8 cellular contexts compared by ENCODE assay signal in genomic region chr7:107890962-107891618, GRCh38. TPM values are rescaled to one million over a fixed set of nuclear protein-coding genes. Genes with fewer than 3 reads are reported as not detected.
A peak's percentile ranks its signal among the peaks of the same experiment; 100 is the strongest.
DNase-seq lines count a peak whose midpoint lies in the region; ATAC-seq and TF ChIP-seq lines count a peak whose summit lies in the region.

TSS of gene DLD (plus strand) at chr7:107891183. CDS start at chr7:107891251, 68 bp downstream.

- CTCF ChIA-PET in AG04450 (lab: Charles Lee): interaction anchor here (1.6 to 4.1 kb wide), 3 partner anchors 12 to 255 kb away, joined by 4 to 25 read pairs (median 18); no protein-coding TSS in a partner anchor

- no peak for TF ChIP-seq CTCF in AG04450 (IDR thresholded peaks at IDR 0.05; ENCODE audit: low read depth, low read length)

- peak within 1 kb of the TSS; percentile 80 for H3K27ac ChIP-seq in AG04450 (ENCODE audit: low read depth, low read length)

- ATAC-seq in GM18909 (IDR thresholded peaks at IDR 0.05; ENCODE audit: poor library complexity, unreplicated experiment) (peak; percentile 99), HG03175 (IDR thresholded peaks at IDR 0.05; ENCODE audit: unreplicated experiment) (peak; percentile 99)

- peaks cover 2% of the 10 kb centered on the region for H3K27me3 ChIP-seq in AG04450 (ENCODE audit: control insufficient read depth, insufficient read depth, low read length)

- POLR2A ChIA-PET in AG04450 (lab: Yijun Ruan, JAX): interaction anchor here (1.1 kb wide), 1 partner anchor 148 kb away, joined by 5 read pairs; no protein-coding TSS in a partner anchor

- DNase-seq in AG04450 (ENCODE audit: low read depth, low spot score) (peak; percentile 61), NCI-H345 (lab: John Stamatoyannopoulos, UW) (peak; percentile 92), islet precursor cell (peak; percentile 95)
- DNase-seq in activated CD4-positive, CD25-positive, alpha-beta regulatory T cell (lab: John Stamatoyannopoulos, UW): peak; percentile 79 to 89 (median 83)
- DNase-seq in central memory CD4-positive, alpha-beta T cell: peak; percentile 92
- DNase-seq in stimulated activated CD4-positive, alpha-beta T cell treated with anti-CD3 and anti-CD28 coated beads, Interleukin-12 subunit alpha, Interleukin-12 subunit beta, amount 100 ng/mL, for 48 hours (ENCODE audit: low read depth in 2 of 3, low spot score in 1 of 3): peak; percentile 83 to 92 (median 90)

- H3K9me3 ChIP-seq in AG04450 (ENCODE audit: control insufficient read depth, insufficient read depth, low read length): no peaks in the 10 kb centered on the region; the same call in 1 of the 2 replicates

- H3K4me3 ChIP-seq in AG04450 (ENCODE audit: low read depth, low read length): peak within 1 kb of the TSS; percentile 90

RNA-seq across cellular contexts. Expression of gene DLD, which starts in this region (rescaled TPM):
- 134 and 169 TPM in 2 replicates for polyA plus RNA-seq in AG04450 (2011; rRNA removed)
- 59.5 and 74.6 TPM in 2 replicates for polyA minus RNA-seq in AG04450 (2011; rRNA and poly(A)+ RNA removed)

Comparison
In these comparisons a context has a peak if more than half of its experiments do, and no peak if none do; other contexts are left out.
1. Peak in every context shown above with its lines: DNase-seq, ATAC-seq, H3K4me3 ChIP-seq and H3K27ac ChIP-seq.